In the genomic region with DNA sequence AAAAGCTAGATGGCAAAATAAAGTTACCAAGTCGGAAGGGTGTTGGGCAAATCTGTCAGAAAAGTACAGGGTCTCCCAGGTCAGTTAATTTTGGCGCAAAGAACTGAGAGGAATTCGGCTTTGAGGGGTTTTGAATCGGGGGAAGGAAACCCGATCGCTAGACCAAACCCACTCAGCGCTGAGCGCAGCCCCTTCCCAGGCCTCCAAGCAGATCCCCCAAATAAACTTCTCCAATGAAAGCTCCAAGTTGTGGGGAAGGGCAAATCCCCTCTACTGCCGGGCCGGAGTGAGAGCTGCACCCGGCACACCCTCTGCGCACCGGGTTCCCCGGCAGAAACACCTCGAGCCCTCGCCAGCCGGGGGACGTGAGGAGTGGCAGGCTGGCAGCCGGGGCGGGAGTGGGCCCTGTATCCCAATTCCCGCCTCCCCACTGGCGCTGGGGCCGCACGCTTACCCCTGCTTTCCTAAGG, we compare ENCODE assay signal across 7 cellular contexts. TPM values are rescaled to one million over a fixed set of nuclear protein-coding genes. Genes with fewer than 3 reads are reported as not detected.
DNase-seq lines count a peak whose midpoint lies in the region; ATAC-seq, FAIRE-seq and TF ChIP-seq lines count a peak whose summit lies in the region.

No MANE protein-coding gene starts in this region.

- peak overlapping the region; percentile 23 for H2AFZ ChIP-seq in astrocyte (ENCODE audit: low read depth, low read length)

- peaks cover 21% of the 10 kb centered on the region for H3K36me3 ChIP-seq in astrocyte (ENCODE audit: insufficient read depth, low read length)
- H3K36me3 ChIP-seq in kidney epithelial cell (ENCODE audit: control insufficient read depth, insufficient read depth, low read length): no peaks in the 10 kb centered on the region

- H3K9me3 ChIP-seq in astrocyte (ENCODE audit: insufficient read depth, low read depth, low read length): no peaks in the 10 kb centered on the region

- H3K4me1 ChIP-seq in astrocyte (ENCODE audit: insufficient read depth, low read length): peaks cover 35% of the 10 kb centered on the region

- H3K4me3 ChIP-seq in astrocyte (ENCODE audit: insufficient read depth, low read depth, low read length) (peak overlapping the region; percentile 86), kidney epithelial cell (ENCODE audit: low read depth, low read length) (peak overlapping the region; percentile 61)

- peak overlapping the region; percentile 90 for H3K4me3 Mint-ChIP-seq in astrocyte (ENCODE audit: unreplicated experiment)
- H3K4me3 Mint-ChIP-seq in stimulated activated memory B cell treated with anti-CD40 and anti-IgM and Interleukin-4, amounts not matched to agents 10 μg/mL and 1 μg/mL and 100 μg/mL, for 72 hours: peak overlapping the region; percentile 86

- DNase-seq in NCI-H510A (lab: John Stamatoyannopoulos, UW) (peak; percentile 51), astrocyte (ENCODE audit: low read depth) (no peak), kidney epithelial cell (ENCODE audit: low read depth) (no peak), GM19240 (ENCODE audit: insufficient read length, low spot score) (no peak)

- peaks cover 2% of the 10 kb centered on the region for H3K9me3 Mint-ChIP-seq in astrocyte (ENCODE audit: unreplicated experiment)
- no peaks in the 10 kb centered on the region for H3K9me3 Mint-ChIP-seq in stimulated activated memory B cell treated with anti-CD40 and anti-IgM and Interleukin-4, amounts not matched to agents 10 μg/mL and 1 μg/mL and 100 μg/mL, for 72 hours

- H3K4me1 Mint-ChIP-seq in astrocyte (ENCODE audit: low read depth, unreplicated experiment): peaks cover 31% of the 10 kb centered on the region
- H3K4me1 Mint-ChIP-seq in stimulated activated memory B cell treated with anti-CD40 and anti-IgM and Interleukin-4, amounts not matched to agents 10 μg/mL and 1 μg/mL and 100 μg/mL, for 72 hours: peaks cover 40% of the 10 kb centered on the region

- H3K9ac ChIP-seq in astrocyte (ENCODE audit: low read length): peak overlapping the region; percentile 95

- peak; percentile 7 for ATAC-seq in GM18867 (IDR thresholded peaks at IDR 0.05; ENCODE audit: unreplicated experiment)
- peak; percentile 17 for ATAC-seq in HG02642 (IDR thresholded peaks at IDR 0.05; ENCODE audit: poor library complexity, unreplicated experiment)
- peak; percentile 28 for ATAC-seq in stimulated activated memory B cell treated with anti-CD40 and anti-IgM and Interleukin-4, amounts not matched to agents 10 μg/mL and 1 μg/mL and 100 μg/mL, for 72 hours

- H3K79me2 ChIP-seq in astrocyte (ENCODE audit: insufficient read depth, low read length): peaks cover 52% of the 10 kb centered on the region

- H3K36me3 Mint-ChIP-seq in astrocyte (ENCODE audit: low read depth, unreplicated experiment): peaks cover 12% of the 10 kb centered on the region
- H3K36me3 Mint-ChIP-seq in stimulated activated memory B cell treated with anti-CD40 and anti-IgM and Interleukin-4, amounts not matched to agents 10 μg/mL and 1 μg/mL and 100 μg/mL, for 72 hours: no peaks in the 10 kb centered on the region

- H3K4me2 ChIP-seq in astrocyte (ENCODE audit: low read length): peak overlapping the region; percentile 90

- TF ChIP-seq CTCF in astrocyte (IDR thresholded peaks at IDR 0.05; ENCODE audit: insufficient read depth, low read depth, low read length): no peak
- no peak for TF ChIP-seq CTCF in kidney epithelial cell (IDR thresholded peaks at IDR 0.05; ENCODE audit: insufficient read depth, low read length, poor library complexity, severe bottlenecking)

- no peaks in the 10 kb centered on the region for H4K20me1 ChIP-seq in astrocyte (ENCODE audit: insufficient read depth, low read length)

- no peak for FAIRE-seq in astrocyte (lab: Jason Lieb, UNC)

- no peaks in the 10 kb centered on the region for H3K27me3 Mint-ChIP-seq in astrocyte (ENCODE audit: low read depth, unreplicated experiment)
- peaks cover 27% of the 10 kb centered on the region for H3K27me3 Mint-ChIP-seq in stimulated activated memory B cell treated with anti-CD40 and anti-IgM and Interleukin-4, amounts not matched to agents 10 μg/mL and 1 μg/mL and 100 μg/mL, for 72 hours

- H3K27ac Mint-ChIP-seq in astrocyte (ENCODE audit: unreplicated experiment): peak overlapping the region; percentile 80
- H3K27ac Mint-ChIP-seq in stimulated activated memory B cell treated with anti-CD40 and anti-IgM and Interleukin-4, amounts not matched to agents 10 μg/mL and 1 μg/mL and 100 μg/mL, for 72 hours: peak overlapping the region; percentile 48

- H3K27me3 ChIP-seq in astrocyte (ENCODE audit: insufficient read depth, low read length) (no peaks in the 10 kb centered on the region), kidney epithelial cell (ENCODE audit: control insufficient read depth, insufficient read depth, low read length) (no peaks in the 10 kb centered on the region)

- H3K27ac ChIP-seq in astrocyte (ENCODE audit: low read depth, low read length): peak overlapping the region; percentile 89

RNA-seq across cellular contexts. Expression of a gene that starts 0.4 kb away (rescaled TPM):
- total RNA-seq in astrocyte (21.5 and 26.2 TPM in 2 replicates), kidney epithelial cell (34.2 and 53.3 TPM in 2 replicates)
